Comparison of ENCODE assay signal across 20 cellular contexts in genomic region chr15:95928822-95929221, GRCh38.
DNase-seq lines count a peak whose midpoint lies in the region; ATAC-seq and TF ChIP-seq lines count a peak whose summit lies in the region.
"Had no signal": no experiment of that assay in that cellular context is flagged by ENCODE, and none has a peak within 500 bp of the region (broad histone marks: within the 10 kb centered on the region; RNA-seq: fewer than 3 reads in every experiment).

No MANE protein-coding gene starts in this region.

- CTCF ChIA-PET in CD8-positive, alpha-beta memory T cell (lab: Charles Lee), result no interaction called here

- H3K9me2 ChIP-seq in Loucy (replicated peaks; ENCODE audit: low read depth, low read length), result no peaks in the 10 kb centered on the region

- H3K36me3 Mint-ChIP-seq in CD8-positive, alpha-beta memory T cell, result no peaks in the 10 kb centered on the region
- no peaks in the 10 kb centered on the region for H3K36me3 Mint-ChIP-seq in natural killer cell treated with Interleukin-12 subunit alpha and Interleukin-12 subunit beta and Interleukin-15 and Interleukin-18, amount 100 ng/mL, for 72 hours
- H3K36me3 Mint-ChIP-seq: CD4-positive, CD25-positive, alpha-beta regulatory T cell had no signal

- peak overlapping the region; percentile 50 for H3K4me2 ChIP-seq in Loucy (ENCODE audit: low read depth, low read length, poor library complexity, severe bottlenecking)
- H3K4me2 ChIP-seq: BLaER1 had no signal

- H4K20me1 ChIP-seq in Loucy (ENCODE audit: insufficient read depth, low read length, poor library complexity, severe bottlenecking), result no peaks in the 10 kb centered on the region
- H4K20me1 ChIP-seq: BLaER1 had no signal

- no peak overlapping the region for H3K4me3 ChIP-seq in CD8-positive, alpha-beta memory T cell (ENCODE audit: low read length)
- peak overlapping the region; percentile 21 for H3K4me3 ChIP-seq in Loucy (ENCODE audit: low read length, poor library complexity, severe bottlenecking)
- H3K4me3 ChIP-seq: BLaER1, GM12878, SJCRH30 had no signal

- peaks cover 10 to 13% (median 11%) of the 10 kb centered on the region in 3 donors for H3K4me1 Mint-ChIP-seq in CD8-positive, alpha-beta memory T cell
- H3K4me1 Mint-ChIP-seq in natural killer cell treated with Interleukin-12 subunit alpha and Interleukin-12 subunit beta and Interleukin-15 and Interleukin-18, amount 100 ng/mL, for 72 hours (ENCODE audit: low read depth in 2 of 2), result peaks cover 32 to 37% of the 10 kb centered on the region in 2 donors

- H3K9ac ChIP-seq in Loucy (ENCODE audit: low read depth, low read length, poor library complexity, severe bottlenecking), result peak overlapping the region; percentile 66
- H3K9ac ChIP-seq: BLaER1 had no signal

- no peak overlapping the region for H3K27ac Mint-ChIP-seq in CD8-positive, alpha-beta memory T cell
- H3K27ac Mint-ChIP-seq in natural killer cell treated with Interleukin-12 subunit alpha and Interleukin-12 subunit beta and Interleukin-15 and Interleukin-18, amount 100 ng/mL, for 72 hours, result no peak overlapping the region

- H3K27ac ChIP-seq in CD8-positive, alpha-beta memory T cell (ENCODE audit: low read depth, low read length), result peak overlapping the region; percentile 10
- H3K27ac ChIP-seq: BLaER1 had no signal

- no peak for TF ChIP-seq CTCF in Loucy (conservative IDR thresholded peaks at IDR 0.05; ENCODE audit: low read length)

- peak; percentile 10 for ATAC-seq in GM18907 (IDR thresholded peaks at IDR 0.05; ENCODE audit: unreplicated experiment)
- ATAC-seq in natural killer cell treated with Interleukin-12 subunit alpha and Interleukin-12 subunit beta and Interleukin-15 and Interleukin-18, amount 100 ng/mL, for 72 hours, result no peak
- no peak for ATAC-seq in stimulated activated naive CD8-positive, alpha-beta T cell treated with anti-CD3 and anti-CD28 coated beads, Interleukin-15, Interleukin-2, amounts not matched to agents 100 U/mL and 50 U/mL, for 24 hours
- ATAC-seq: PC-3, SK-N-SH treated with all-trans-retinoic acid at 6 μM for 48 hours had no signal

- H3F3A ChIP-seq in Loucy (ENCODE audit: low read depth), result peaks cover 14% of the 10 kb centered on the region

- H2AFZ ChIP-seq in Loucy (ENCODE audit: low read length), result no peak overlapping the region

- no peak for DNase-seq in CD8-positive, alpha-beta memory T cell
- DNase-seq in natural killer cell treated with Interleukin-12 subunit alpha and Interleukin-12 subunit beta and Interleukin-15 and Interleukin-18, amount 100 ng/mL, for 72 hours (ENCODE audit: low spot score), result no peak
- DNase-seq in NCI-H1694 treated with DMSO at 0.1 percent for 48 hours (lab: John Stamatoyannopoulos, UW) (no peak), NCI-H187 (lab: John Stamatoyannopoulos, UW) (no peak)
- DNase-seq in stimulated activated naive CD8-positive, alpha-beta T cell treated with anti-CD3 and anti-CD28 coated beads, Interleukin-15, Interleukin-2, amounts not matched to agents 100 U/mL and 50 U/mL, for 24 hours, result no peak
- DNase-seq: DMS53, EL, NCI-H1092 treated with DMSO at 0.1 percent for 48 hours, NCI-H1436, NCI-H1930, NCI-H2107, NCI-H524, PC-3 had no signal

- H3K79me2 ChIP-seq in Loucy (ENCODE audit: insufficient read depth, low read length), result no peaks in the 10 kb centered on the region

- no peaks in the 10 kb centered on the region for H3K36me3 ChIP-seq in CD8-positive, alpha-beta memory T cell (ENCODE audit: insufficient read depth, low read length)
- H3K36me3 ChIP-seq in Loucy (ENCODE audit: insufficient read depth, low read length), result no peaks in the 10 kb centered on the region
- H3K36me3 ChIP-seq: BLaER1, SJCRH30 had no signal

- H3K27me3 Mint-ChIP-seq in CD8-positive, alpha-beta memory T cell, result no peaks in the 10 kb centered on the region
- H3K27me3 Mint-ChIP-seq in natural killer cell treated with Interleukin-12 subunit alpha and Interleukin-12 subunit beta and Interleukin-15 and Interleukin-18, amount 100 ng/mL, for 72 hours, result no peaks in the 10 kb centered on the region

- no peaks in the 10 kb centered on the region for H3K27me3 ChIP-seq in CD8-positive, alpha-beta memory T cell (ENCODE audit: insufficient read depth, low read length, poor library complexity, severe bottlenecking)
- H3K27me3 ChIP-seq in Loucy (ENCODE audit: insufficient read depth, low read length, poor library complexity, severe bottlenecking), result no peaks in the 10 kb centered on the region
- H3K27me3 ChIP-seq: BLaER1, SJCRH30 had no signal

- POLR2A ChIA-PET in CD8-positive, alpha-beta memory T cell (lab: Charles Lee), result no interaction called here

- H3K4me1 ChIP-seq in CD8-positive, alpha-beta memory T cell (ENCODE audit: insufficient read depth, low read length), result no peaks in the 10 kb centered on the region
- peaks cover 73% of the 10 kb centered on the region for H3K4me1 ChIP-seq in Loucy (ENCODE audit: insufficient read depth, low read length, poor library complexity, severe bottlenecking)
- H3K4me1 ChIP-seq: BLaER1 had no signal

- no peaks in the 10 kb centered on the region for H3K9me3 Mint-ChIP-seq in CD8-positive, alpha-beta memory T cell
- no peaks in the 10 kb centered on the region for H3K9me3 Mint-ChIP-seq in natural killer cell treated with Interleukin-12 subunit alpha and Interleukin-12 subunit beta and Interleukin-15 and Interleukin-18, amount 100 ng/mL, for 72 hours

- no peaks in the 10 kb centered on the region for H3K9me3 ChIP-seq in CD8-positive, alpha-beta memory T cell (ENCODE audit: low read length)
- H3K9me3 ChIP-seq in Loucy (ENCODE audit: insufficient read depth, low read depth, low read length), result no peaks in the 10 kb centered on the region
- H3K9me3 ChIP-seq: BLaER1, SJCRH30 had no signal

- peak overlapping the region in 1 of 7 donors; percentile 35 for H3K4me3 Mint-ChIP-seq in CD8-positive, alpha-beta memory T cell
- H3K4me3 Mint-ChIP-seq in natural killer cell treated with Interleukin-12 subunit alpha and Interleukin-12 subunit beta and Interleukin-15 and Interleukin-18, amount 100 ng/mL, for 72 hours, result peak overlapping the region; percentile 65
- H3K4me3 Mint-ChIP-seq: CD4-positive, CD25-positive, alpha-beta regulatory T cell had no signal
